8 cellular contexts compared by ENCODE assay signal in genomic region chrX:44873415-44874270, GRCh38. TPM values are rescaled to one million over a fixed set of nuclear protein-coding genes. Genes with fewer than 3 reads are reported as not detected.
DNase-seq lines count a peak whose midpoint lies in the region; ATAC-seq, FAIRE-seq and TF ChIP-seq lines count a peak whose summit lies in the region.

No MANE protein-coding gene starts in this region.

- ATAC-seq in GM21528 (IDR thresholded peaks at IDR 0.05; ENCODE audit: low FRiP score, unreplicated experiment), result peak; percentile 14
- peak; percentile 35 for ATAC-seq in lung (ENCODE audit: insufficient read depth, low FRiP score)

- peaks cover 5% of the 10 kb centered on the region for H3K9me3 ChIP-seq in BLaER1
- no peaks in the 10 kb centered on the region for H3K9me3 ChIP-seq in duodenal mucosa (ENCODE audit: control insufficient read depth in 1 of 2, low read length in 2 of 2)
- H3K9me3 ChIP-seq in lung (ENCODE audit: control insufficient read depth in 2 of 2, insufficient read depth in 1 of 2, low read length in 1 of 2), result no peaks in the 10 kb centered on the region

- H3K4me3 Mint-ChIP-seq in activated CD4-positive, alpha-beta memory T cell treated with anti-CD3 and anti-CD28 coated beads for 36 hours, result peak overlapping the region; percentile 95

- H3K4me1 ChIP-seq in BLaER1 (peaks cover 28% of the 10 kb centered on the region), duodenal mucosa (ENCODE audit: control insufficient read depth in 1 of 2, insufficient read depth in 2 of 2, low read length in 2 of 2) (peaks cover 0 to 5% of the 10 kb centered on the region in 2 donors), lung (ENCODE audit: control insufficient read depth in 2 of 2, insufficient read depth in 2 of 2, low read length in 2 of 2) (peaks cover 0 to 3% of the 10 kb centered on the region in 2 donors)

- H3K36me3 Mint-ChIP-seq in activated CD4-positive, alpha-beta memory T cell treated with anti-CD3 and anti-CD28 coated beads for 36 hours, result peaks cover 5% of the 10 kb centered on the region

- no peak for TF ChIP-seq CTCF in lung (IDR thresholded peaks at IDR 0.05; ENCODE audit: control extremely low read depth, extremely low read depth)

- no peaks in the 10 kb centered on the region for H3K27me3 ChIP-seq in BLaER1
- no peaks in the 10 kb centered on the region for H3K27me3 ChIP-seq in duodenal mucosa (ENCODE audit: control insufficient read depth in 1 of 2, insufficient read depth in 2 of 2, low read length in 2 of 2)
- H3K27me3 ChIP-seq in lung (ENCODE audit: control insufficient read depth, insufficient read depth), result no peaks in the 10 kb centered on the region

- H3K27me3 Mint-ChIP-seq in activated CD4-positive, alpha-beta memory T cell treated with anti-CD3 and anti-CD28 coated beads for 36 hours, result no peaks in the 10 kb centered on the region

- H3K27ac ChIP-seq in BLaER1 (peak overlapping the region; percentile 98), duodenal mucosa (ENCODE audit: low read depth, low read length) (peak overlapping the region; percentile 95), lung (ENCODE audit: low read depth in 1 of 2, low read length in 1 of 2) (peak overlapping the region; percentile 99)

- intact Hi-C loops in activated CD4-positive, alpha-beta memory T cell treated with anti-CD3 and anti-CD28 coated beads for 36 hours (cut with micrococcal nuclease), result loop anchor here (5.0 kb wide), 3 partner anchors 74 to 199 kb away; no protein-coding TSS in a partner anchor

- POLR2A ChIA-PET in activated CD4-positive, alpha-beta memory T cell treated with anti-CD3 and anti-CD28 coated beads for 36 hours (lab: Charles Lee), result interaction anchor here (0.9 to 1.7 kb wide), 3 partner anchors 25 to 331 kb away, joined by 3 to 5 read pairs (median 4); partner anchors contain the start of gene FUNDC1

- H3K9me3 Mint-ChIP-seq in activated CD4-positive, alpha-beta memory T cell treated with anti-CD3 and anti-CD28 coated beads for 36 hours, result no peaks in the 10 kb centered on the region

- 0 to 1% methylated on average over 39 to 99 of the region's 99 CpGs for WGBS in lung, 2 donors

- H3K4me3 ChIP-seq in BLaER1 (peak overlapping the region; percentile 90), duodenal mucosa (ENCODE audit: low read depth in 1 of 2, low read length in 2 of 2) (peak overlapping the region; percentile 79 to 86), lung (peak overlapping the region; percentile 79)

- peak overlapping the region; percentile 89 for H3K4me2 ChIP-seq in BLaER1

- peak overlapping the region; percentile 98 for H3K27ac Mint-ChIP-seq in activated CD4-positive, alpha-beta memory T cell treated with anti-CD3 and anti-CD28 coated beads for 36 hours

- CTCF ChIA-PET in activated CD4-positive, alpha-beta memory T cell treated with anti-CD3 and anti-CD28 coated beads for 36 hours (lab: Charles Lee), result no interaction called here

- H4K20me1 ChIP-seq in BLaER1, result peaks cover 27% of the 10 kb centered on the region

- H3K9ac ChIP-seq in BLaER1 (peak overlapping the region; percentile 97), duodenal mucosa (ENCODE audit: low read depth in 1 of 2, low read length in 2 of 2) (peak overlapping the region; percentile 67 to 86)

- FAIRE-seq in HTR-8/SVneo (lab: Jason Lieb, UNC), result no peak

- peaks cover 4% of the 10 kb centered on the region; the same call in 1 of the 2 replicates for H3K36me3 ChIP-seq in BLaER1
- H3K36me3 ChIP-seq in duodenal mucosa (ENCODE audit: control insufficient read depth in 1 of 2, insufficient read depth in 2 of 2, low read length in 2 of 2), result no peaks in the 10 kb centered on the region
- H3K36me3 ChIP-seq in lung (ENCODE audit: control insufficient read depth in 2 of 2, insufficient read depth in 2 of 2, low read length in 2 of 2), result no peaks in the 10 kb centered on the region

- peaks cover 12% of the 10 kb centered on the region for H3K4me1 Mint-ChIP-seq in activated CD4-positive, alpha-beta memory T cell treated with anti-CD3 and anti-CD28 coated beads for 36 hours (ENCODE audit: low read depth)

- DNase-seq in NCI-H2171 (lab: John Stamatoyannopoulos, UW), result peak; percentile 2
- DNase-seq in activated CD4-positive, alpha-beta memory T cell treated with anti-CD3 and anti-CD28 coated beads for 36 hours, result peak; percentile 48
- DNase-seq in lung (ENCODE audit: low spot score), result peak; percentile 75
- peak; percentile 12 for DNase-seq in stimulated activated CD8-positive, alpha-beta memory T cell treated with anti-CD3 and anti-CD28 coated beads, Interleukin-12 subunit alpha, Interleukin-12 subunit beta, amount 100 ng/mL, for 1 hour (ENCODE audit: low read depth)
- no peak for DNase-seq in HTR-8/SVneo (ENCODE audit: insufficient read length, low spot score)

RNA-seq across cellular contexts. Expression of gene KDM6A, which starts 0.7 kb away (rescaled TPM):
- 10 to 100 TPM; 20.9 to 21.5 TPM for total RNA-seq in activated CD4-positive, alpha-beta memory T cell treated with anti-CD3 and anti-CD28 coated beads for 36 hours
- 100 to 1,000 TPM in 1 of 2 donors, 10 to 100 TPM in 1; 35.5 to 141 TPM for total RNA-seq in lung
- 10 to 100 TPM in 1 of 2 donors, 1 to 10 TPM in 1; 7.6 to 11.4 TPM for polyA plus RNA-seq in lung

RNA-seq across cellular contexts. Expression of gene DUSP21, which starts 29.8 kb away (rescaled TPM):
- not detected for total RNA-seq in activated CD4-positive, alpha-beta memory T cell treated with anti-CD3 and anti-CD28 coated beads for 36 hours
- not detected for total RNA-seq in lung
- polyA plus RNA-seq in lung, result not detected
